9 cellular contexts compared by ENCODE assay signal in the genomic region with DNA sequence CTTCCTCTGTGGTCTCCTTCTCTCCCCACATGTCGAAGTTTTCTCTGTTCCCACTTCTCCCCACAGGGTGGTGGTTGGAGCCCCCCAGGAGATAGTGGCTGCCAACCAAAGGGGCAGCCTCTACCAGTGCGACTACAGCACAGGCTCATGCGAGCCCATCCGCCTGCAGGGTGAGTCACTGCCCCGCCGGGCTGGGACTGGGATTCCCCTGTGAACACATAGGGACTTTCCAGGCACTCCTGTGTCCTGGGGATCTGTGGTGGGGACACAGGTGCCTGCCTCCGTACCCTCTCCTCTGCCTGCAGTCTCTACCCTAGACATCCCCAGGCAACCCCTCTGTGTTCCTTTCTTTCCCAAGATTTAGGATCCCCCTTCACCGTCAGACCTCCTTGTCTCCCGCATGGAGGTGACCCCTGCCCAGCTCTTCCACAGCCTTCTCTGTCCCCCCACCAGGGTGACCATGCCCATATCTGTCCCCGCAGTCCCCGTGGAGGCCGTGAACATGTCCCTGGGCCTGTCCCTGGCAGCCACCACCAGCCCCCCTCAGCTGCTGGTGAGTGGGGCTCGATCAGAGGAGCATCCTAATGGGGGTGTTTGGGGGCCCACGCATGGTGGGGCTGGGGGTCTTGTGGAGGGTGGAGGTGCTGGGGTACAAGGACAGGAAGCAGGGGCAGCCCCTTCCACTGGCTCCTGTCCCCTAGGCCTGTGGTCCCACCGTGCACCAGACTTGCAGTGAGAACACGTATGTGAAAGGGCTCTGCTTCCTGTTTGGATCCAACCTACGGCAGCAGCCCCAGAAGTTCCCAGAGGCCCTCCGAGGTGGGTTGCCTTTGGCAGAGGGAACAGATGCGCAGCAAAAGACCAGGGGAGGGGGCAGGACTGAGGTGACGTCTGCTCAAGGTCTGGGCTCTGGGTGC. TPM values are rescaled to one million over a fixed set of nuclear protein-coding genes. Genes with fewer than 3 reads are reported as not detected.
A peak's percentile ranks its signal among the peaks of the same experiment; 100 is the strongest.
DNase-seq lines count a peak whose midpoint lies in the region; ATAC-seq and TF ChIP-seq lines count a peak whose summit lies in the region.
"Had no signal": no experiment of that assay in that cellular context is flagged by ENCODE, and none has a peak within 500 bp of the region (broad histone marks: within the 10 kb centered on the region; RNA-seq: fewer than 3 reads in every experiment).

No MANE protein-coding gene starts in this region.

- no peaks in the 10 kb centered on the region for H4K20me1 ChIP-seq in PC-9 (ENCODE audit: insufficient read depth)

- H3K36me3 Mint-ChIP-seq in osteocyte (ENCODE audit: unreplicated experiment) = no peaks in the 10 kb centered on the region

- peaks cover 3% of the 10 kb centered on the region for H3K4me1 Mint-ChIP-seq in osteocyte (ENCODE audit: unreplicated experiment)
- H3K4me1 Mint-ChIP-seq: nephron had no signal

- H3K9me2 ChIP-seq in PC-9 (ENCODE audit: insufficient read depth) = no peaks in the 10 kb centered on the region

- CTCF ChIA-PET in PC-9 (lab: Charles Lee) = no interaction called here

- no peak overlapping the region for H3K27ac Mint-ChIP-seq in osteocyte (ENCODE audit: unreplicated experiment)
- H3K27ac Mint-ChIP-seq: nephron had no signal

- peaks cover 5% of the 10 kb centered on the region; the same call in 1 of the 2 replicates for H3F3A ChIP-seq in PC-9 (ENCODE audit: insufficient read depth, low read depth)

- intact Hi-C loops in PC-9 (cut with micrococcal nuclease; ENCODE audit: unreplicated experiment) (loop anchor here (5.0 kb wide), 1 partner anchor 117 kb away; no protein-coding TSS in a partner anchor), mucosa of descending colon (cut with DNase I, micrococcal nuclease) (no loop called here)

- H2AFZ ChIP-seq in PC-9 = peak overlapping the region; percentile 25; the same call in 1 of the 2 replicates

- no peak overlapping the region; the same call in 1 of the 2 replicates for H3K4me3 ChIP-seq in PC-9
- no peak overlapping the region for H3K4me3 ChIP-seq in mucosa of descending colon

- ATAC-seq in HG02623 (IDR thresholded peaks at IDR 0.05; ENCODE audit: unreplicated experiment) (peak; percentile 85), mucosa of descending colon (peak; percentile 77)

- H3K9me3 ChIP-seq in PC-9 (ENCODE audit: insufficient read depth, low read depth) (no peaks in the 10 kb centered on the region), mucosa of descending colon (no peaks in the 10 kb centered on the region)

- POLR2A ChIA-PET in PC-9 (lab: Charles Lee; ENCODE audit: unreplicated experiment) = interaction anchor here (0.7 kb wide), 1 partner anchor 65 kb away, joined by 3 read pairs; no protein-coding TSS in a partner anchor

- no peaks in the 10 kb centered on the region for H3K27me3 ChIP-seq in PC-9 (ENCODE audit: insufficient read depth, low read depth)

- DNase-seq in GM13977 (ENCODE audit: low spot score) (peak; percentile 82), PC-9 (peak; percentile 66 to 74), activated gamma-delta T cell treated with Interleukin-2 at 50 U/mL for 16 hours (peak; percentile 54), mucosa of descending colon (peak in 1 of 3 donors; percentile 65), inferior parietal cortex (ENCODE audit: extremely low spot score) (no peak), osteocyte (ENCODE audit: extremely low spot score, unreplicated experiment) (no peak), NCI-H146 (lab: John Stamatoyannopoulos, UW) (no peak)

- no peaks in the 10 kb centered on the region for H3K36me3 ChIP-seq in PC-9 (ENCODE audit: low read depth)
- no peaks in the 10 kb centered on the region for H3K36me3 ChIP-seq in mucosa of descending colon (ENCODE audit: low read depth)

- TF ChIP-seq CTCF in GM13977 (IDR thresholded peaks at IDR 0.05; ENCODE audit: extremely low read depth, insufficient read depth, missing control alignments) (peak; percentile 2), PC-9 (conservative IDR thresholded peaks at IDR 0.05) (no peak), mucosa of descending colon (IDR thresholded peaks at IDR 0.05) (no peak), osteocyte (IDR thresholded peaks at IDR 0.05) (no peak)

- H3K79me2 ChIP-seq in PC-9 (ENCODE audit: low read depth) = no peaks in the 10 kb centered on the region

- no peaks in the 10 kb centered on the region for H3K9me3 Mint-ChIP-seq in osteocyte (ENCODE audit: unreplicated experiment)
- H3K9me3 Mint-ChIP-seq: nephron had no signal

- no peak overlapping the region for H3K4me3 Mint-ChIP-seq in osteocyte (ENCODE audit: unreplicated experiment)
- H3K4me3 Mint-ChIP-seq: nephron had no signal

- in situ Hi-C loops in GM13977 (cut with MboI; ENCODE audit: low pct_unique_long_range_greater_than_20kb, low sequenced_read_pairs, unreplicated experiment) = no loop called here

- peak overlapping the region; percentile 58 for H3K27ac ChIP-seq in PC-9

- H3K27me3 Mint-ChIP-seq in osteocyte (ENCODE audit: unreplicated experiment) = peaks cover 23% of the 10 kb centered on the region

- H3K4me1 ChIP-seq in PC-9 (replicated peaks; ENCODE audit: insufficient read depth) (peaks cover 27% of the 10 kb centered on the region), mucosa of descending colon (ENCODE audit: low read depth) (no peaks in the 10 kb centered on the region)

- peak overlapping the region; percentile 57 for H3K4me2 ChIP-seq in PC-9

- TSS peak; percentile 50 for BruUV-seq in PC-9 (replicated peaks; lab: Mats Ljungman, UMichigan)

RNA-seq across cellular contexts. Expression of gene ITGAM, which starts 5.8 kb away (rescaled TPM):
- total RNA-seq in PC-9 (2021) (0.90 and 1.3 TPM in 2 replicates), mucosa of descending colon (10 to 100 TPM in 1 of 3 donors, 1 to 10 TPM in 2; 4.5 to 13.0 (median 5.7) TPM), osteocyte (not detected in 2 replicates)

RNA-seq across cellular contexts. Expression of gene PYDC1, which starts 48.7 kb away (rescaled TPM):
- total RNA-seq in PC-9 (2021) (not detected in 2 replicates), mucosa of descending colon (not detected), osteocyte (not detected in 2 replicates)

RNA-seq across cellular contexts. Expression of gene TRIM72, which starts 51.7 kb away (rescaled TPM):
- total RNA-seq in PC-9 (2021) = 0.09 TPM in 1 of 2 replicates, not detected in the other
- under 1 TPM in 1 of 3 donors, not detected in 2; 0.02 TPM for total RNA-seq in mucosa of descending colon
- not detected in 2 replicates for total RNA-seq in osteocyte

Comparison
In these comparisons a context has a peak if more than half of its experiments do, and no peak if none do; other contexts are left out.
1. DNase-seq: peak in GM13977 (single experiment), PC-9 (2 of 2) and activated gamma-delta T cell treated with Interleukin-2 at 50 U/mL for 16 hours (single experiment); none in inferior parietal cortex (single experiment), osteocyte (single experiment) and NCI-H146 (single experiment).